ENCODE assay signal across 8 cellular contexts in the genomic region with DNA sequence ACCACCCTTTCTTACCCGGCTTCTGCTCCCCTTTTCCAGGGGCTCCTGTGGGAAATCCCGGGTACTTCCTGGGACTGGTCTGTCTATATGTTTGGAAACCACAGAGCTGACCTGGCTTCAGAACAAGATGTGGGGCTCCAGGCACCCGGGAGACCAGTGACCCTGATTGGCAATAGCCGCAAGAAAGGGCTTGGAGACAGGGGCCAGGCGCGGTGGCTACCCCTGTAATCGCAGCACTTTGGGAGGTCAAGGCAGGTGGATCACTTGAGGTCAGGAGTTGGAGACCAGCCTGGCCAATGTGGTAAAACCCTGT. TPM values are rescaled to one million over a fixed set of nuclear protein-coding genes. Genes with fewer than 3 reads are reported as not detected.
DNase-seq lines count a peak whose midpoint lies in the region; ATAC-seq lines count a peak whose summit lies in the region.

No MANE protein-coding gene starts in this region.

- H3K4me1 ChIP-seq in HUES6 (ENCODE audit: control insufficient read depth, insufficient read depth, low read length) (peaks cover 69% of the 10 kb centered on the region), iPS-15b (ENCODE audit: control insufficient read depth, insufficient read depth, low read length) (peaks cover 31% of the 10 kb centered on the region)

- ATAC-seq in GM21529 (IDR thresholded peaks at IDR 0.05; ENCODE audit: unreplicated experiment) (no peak), HG03521 (IDR thresholded peaks at IDR 0.05; ENCODE audit: unreplicated experiment) (no peak), GM19397 (IDR thresholded peaks at IDR 0.05; ENCODE audit: unreplicated experiment) (no peak)

- H3K36me3 ChIP-seq in HUES6 (ENCODE audit: control insufficient read depth, insufficient read depth, low read length): peaks cover 7% of the 10 kb centered on the region; the same call in 1 of the 2 replicates
- no peaks in the 10 kb centered on the region for H3K36me3 ChIP-seq in iPS-15b (ENCODE audit: control insufficient read depth, insufficient read depth, low read length)

- DNase-seq in stimulated activated CD8-positive, alpha-beta memory T cell treated with anti-CD3 and anti-CD28 coated beads, Interleukin-4, amount 100 ng/mL, for 48 hours: peak; percentile 62
- no peak for DNase-seq in G401 (ENCODE audit: low spot score)

- in situ Hi-C loops in G401 (cut with HindIII; ENCODE audit: low sequenced_read_pairs): no loop called here

- H3K27me3 Mint-ChIP-seq in activated naive CD8-positive, alpha-beta T cell: no peaks in the 10 kb centered on the region

- peaks cover 58% of the 10 kb centered on the region for H3K4me1 Mint-ChIP-seq in activated naive CD8-positive, alpha-beta T cell (ENCODE audit: low read depth)

- peak overlapping the region; percentile 99 for H3K27ac Mint-ChIP-seq in activated naive CD8-positive, alpha-beta T cell

- H3K36me3 Mint-ChIP-seq in activated naive CD8-positive, alpha-beta T cell: peaks cover 11% of the 10 kb centered on the region

- H3K9me3 ChIP-seq in HUES6 (ENCODE audit: control insufficient read depth, insufficient read depth, low read depth, low read length) (no peaks in the 10 kb centered on the region), iPS-15b (ENCODE audit: control insufficient read depth, insufficient read depth, low read length) (no peaks in the 10 kb centered on the region)

- H3K9me3 Mint-ChIP-seq in activated naive CD8-positive, alpha-beta T cell (ENCODE audit: low read depth): no peaks in the 10 kb centered on the region

- H3K27ac ChIP-seq in HUES6 (ENCODE audit: low read depth, low read length): peak overlapping the region; percentile 100

- H3K27me3 ChIP-seq in HUES6 (ENCODE audit: control insufficient read depth, insufficient read depth, low read length): no peaks in the 10 kb centered on the region
- no peaks in the 10 kb centered on the region for H3K27me3 ChIP-seq in iPS-15b (ENCODE audit: control insufficient read depth, insufficient read depth, low read length)

- H3K9ac ChIP-seq in HUES6 (ENCODE audit: low read length): peak overlapping the region; percentile 95
- H3K9ac ChIP-seq in iPS-15b (ENCODE audit: low read depth, low read length): peak overlapping the region; percentile 94

- H3K4me3 ChIP-seq in HUES6 (ENCODE audit: low read depth, low read length) (peak overlapping the region; percentile 49), iPS-15b (ENCODE audit: low read depth, low read length) (peak overlapping the region; percentile 52)

- peak overlapping the region; percentile 86 for H3K4me3 Mint-ChIP-seq in activated naive CD8-positive, alpha-beta T cell

RNA-seq across cellular contexts. Expression of gene NEAT1, which starts 3.2 kb away (rescaled TPM):
- 4.4 and 12.4 TPM in 2 replicates for total RNA-seq in G401 (2014; rRNA removed; shearing (Covaris generic))

RNA-seq across cellular contexts. Expression of gene FRMD8, which starts 33.0 kb away (rescaled TPM):
- total RNA-seq in G401 (2014; rRNA removed; shearing (Covaris generic)): 31.1 and 40.1 TPM in 2 replicates

RNA-seq across cellular contexts. Expression of gene SLC25A45, which starts 37.0 kb away (rescaled TPM):
- total RNA-seq in G401 (2014; rRNA removed; shearing (Covaris generic)): 1.1 TPM in 1 of 2 replicates, not detected in the other
